ENCODE assay signal across 8 cellular contexts in the genomic region with DNA sequence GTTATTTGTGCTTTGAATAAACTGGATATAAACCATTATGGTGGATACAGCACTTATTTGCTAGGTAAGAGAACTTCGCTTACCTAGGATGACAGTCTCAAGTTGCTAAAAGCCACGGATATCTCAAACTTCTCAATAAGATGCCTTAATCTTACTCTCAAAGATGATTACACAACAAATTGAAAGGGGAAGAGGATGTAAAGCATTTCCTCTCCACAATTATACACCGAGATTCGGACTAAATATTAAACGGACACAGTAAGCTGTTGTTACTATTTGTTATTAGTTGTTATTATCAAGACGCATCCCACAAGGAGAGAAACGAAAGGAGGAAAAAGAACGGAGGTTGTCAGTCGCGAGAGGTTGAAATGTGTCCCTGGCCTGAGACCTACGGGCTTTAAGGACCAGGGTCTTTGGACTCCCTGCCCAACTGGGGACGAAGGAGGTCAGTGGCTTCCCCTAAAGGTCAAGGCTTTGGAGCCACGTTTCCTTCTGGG. TPM values are rescaled to one million over a fixed set of nuclear protein-coding genes. Genes with fewer than 3 reads are reported as not detected.
DNase-seq lines count a peak whose midpoint lies in the region; ATAC-seq and TF ChIP-seq lines count a peak whose summit lies in the region.

No MANE protein-coding gene starts in this region.

- H3K79me2 ChIP-seq in HCT116 (ENCODE audit: insufficient read depth, low read length), result peaks cover 37% of the 10 kb centered on the region

- DNase-seq in BJ (ENCODE audit: low read depth), result no peak
- DNase-seq in HCT116 (ENCODE audit: low read depth, low spot score), result no peak
- DNase-seq in esophagus muscularis mucosa (ENCODE audit: extremely low spot score), result no peak
- no peak for DNase-seq in SHP77 (lab: John Stamatoyannopoulos, UW)
- no peak for DNase-seq in stimulated activated CD4-positive, alpha-beta T cell treated with anti-CD3 and anti-CD28 coated beads, Interleukin-4, amount 100 ng/mL, for 4 hours

- H3K9me3 ChIP-seq in HCT116 (ENCODE audit: control insufficient read depth in 1 of 2, insufficient read depth in 1 of 2, low read depth in 1 of 2, low read length in 2 of 2) (no peaks in the 10 kb centered on the region), esophagus muscularis mucosa (no peaks in the 10 kb centered on the region), neuron (ENCODE audit: low read length) (no peaks in the 10 kb centered on the region)

- no peak for TF ChIP-seq CTCF in BJ (IDR thresholded peaks at IDR 0.05; ENCODE audit: insufficient read depth, low read depth, low read length)
- no peak for TF ChIP-seq CTCF in HCT116 (IDR thresholded peaks at IDR 0.05 in 2 of 3, conservative IDR thresholded peaks at IDR 0.05 in 1 of 3; ENCODE audit: borderline replicate concordance in 1 of 3, insufficient read depth in 1 of 3, low read depth in 2 of 3, low read length in 2 of 3)
- TF ChIP-seq CTCF in esophagus muscularis mucosa (IDR thresholded peaks at IDR 0.05), result no peak

- TF ChIP-seq POLR2A in HCT116 (IDR thresholded peaks at IDR 0.05; ENCODE audit: borderline replicate concordance, extremely low read depth, insufficient read depth, insufficient read length) (no peak), esophagus muscularis mucosa (IDR thresholded peaks at IDR 0.05; ENCODE audit: low read depth) (no peak)

- H3K4me2 ChIP-seq in HCT116 (ENCODE audit: low read length), result peak overlapping the region; percentile 98

- CTCF ChIA-PET in BJ (lab: Yijun Ruan, JAX) (interaction anchor here (1.1 to 1.9 kb wide), 3 partner anchors 11 to 160 kb away, joined by 3 to 4 read pairs (median 3); no protein-coding TSS in a partner anchor), HCT116 (lab: Charles Lee) (interaction anchor here (1.3 kb wide), 1 partner anchor 19 kb away, joined by 3 read pairs; no protein-coding TSS in a partner anchor)

- H2AFZ ChIP-seq in HCT116 (ENCODE audit: low read depth, low read length, poor library complexity, severe bottlenecking), result peak overlapping the region; percentile 66
- H2AFZ ChIP-seq in neuron (ENCODE audit: low read depth, low read length), result peak overlapping the region; percentile 85

- RAD21 ChIA-PET in HCT116 (lab: Charles Lee; ENCODE audit: low non-redundant PET in 1 of 2, low total read pairs in 2 of 2, uncharacterized antibody in 2 of 2, unreplicated experiment in 2 of 2), result no interaction called here

- H3K9me2 ChIP-seq in HCT116 (ENCODE audit: insufficient read depth), result no peaks in the 10 kb centered on the region

- peak overlapping the region; percentile 86 for H3K9ac ChIP-seq in HCT116 (ENCODE audit: low read length)

- no peaks in the 10 kb centered on the region for H4K20me1 ChIP-seq in HCT116 (ENCODE audit: insufficient read depth)

- intact Hi-C loops in HCT116 (cut with micrococcal nuclease) (no loop called here), esophagus muscularis mucosa (cut with DNase I) (no loop called here)

- no peak for TF ChIP-seq EP300 in esophagus muscularis mucosa (IDR thresholded peaks at IDR 0.05)

- H3K27me3 ChIP-seq in BJ (ENCODE audit: control insufficient read depth, insufficient read depth, low read length) (no peaks in the 10 kb centered on the region), HCT116 (ENCODE audit: insufficient read depth, low read length) (no peaks in the 10 kb centered on the region), esophagus muscularis mucosa (no peaks in the 10 kb centered on the region), neuron (ENCODE audit: insufficient read depth, low read length) (no peaks in the 10 kb centered on the region)

- no peak for TF ChIP-seq RAD21 in HCT116 (IDR thresholded peaks at IDR 0.05; ENCODE audit: low read depth)

- H3K27ac ChIP-seq in HCT116 (ENCODE audit: low read depth, low read length) (peak overlapping the region; percentile 53), esophagus muscularis mucosa (replicated peaks in 1 of 4) (peak overlapping the region; percentile 89 to 96 (median 92))

- WGBS in esophagus muscularis mucosa, result 2% methylated on average over 11 of the region's 13 CpGs

- no peak for ATAC-seq in HCT116
- ATAC-seq in SK-N-SH treated with all-trans-retinoic acid at 6 μM for 48 hours, result peak; percentile 2; the same call in 2 of the 3 replicates
- no peak for ATAC-seq in HG02571 (IDR thresholded peaks at IDR 0.05; ENCODE audit: unreplicated experiment)

- H3K4me1 ChIP-seq in HCT116 (ENCODE audit: control insufficient read depth in 1 of 2, insufficient read depth in 2 of 2, low read length in 2 of 2) (peaks cover 10 to 17% of the 10 kb centered on the region in 2 experiments), esophagus muscularis mucosa (peaks cover 31 to 50% (median 44%) of the 10 kb centered on the region in 4 donors), neuron (ENCODE audit: insufficient read depth, low read length) (peaks cover 7% of the 10 kb centered on the region)

- H3K36me3 ChIP-seq in BJ (ENCODE audit: control insufficient read depth, insufficient read depth, low read length) (peaks cover 1% of the 10 kb centered on the region; the same call in 1 of the 2 replicates), HCT116 (ENCODE audit: control insufficient read depth in 1 of 2, insufficient read depth in 2 of 2, low read length in 2 of 2) (no peaks in the 10 kb centered on the region), esophagus muscularis mucosa (no peaks in the 10 kb centered on the region), neuron (ENCODE audit: insufficient read depth, low read length) (no peaks in the 10 kb centered on the region)

- POLR2A ChIA-PET in BJ (lab: Charles Lee) (interaction anchor here (0.6 to 0.7 kb wide), 2 partner anchors 91 to 319 kb away, joined by 3 read pairs; no protein-coding TSS in a partner anchor), HCT116 (lab: Charles Lee) (interaction anchor here (0.8 kb wide), 1 partner anchor 55 kb away, joined by 3 read pairs; no protein-coding TSS in a partner anchor)

- BruUV-seq in HCT116 (replicated peaks; lab: Mats Ljungman, UMichigan), result TSS peak; percentile 64

- H3K4me3 ChIP-seq in BJ (ENCODE audit: low read depth, low read length) (peak overlapping the region; percentile 95), HCT116 (replicated peaks in 1 of 2; ENCODE audit: low read depth in 1 of 2, low read length in 2 of 2) (peak overlapping the region; percentile 87 to 97), esophagus muscularis mucosa (peak overlapping the region; percentile 74 to 96 (median 90)), neuron (ENCODE audit: low read length) (peak overlapping the region; percentile 90)

TF ChIP-seq in HCT116, 20 proteins besides CTCF, POLR2A, EP300 and RAD21:
- TF ChIP-seq POLR2AphosphoS5 (IDR thresholded peaks at IDR 0.05; ENCODE audit: low read depth, low read length) (no peak), TCF7L2 (IDR thresholded peaks at IDR 0.05; ENCODE audit: borderline replicate concordance, extremely low read depth, insufficient read depth, insufficient read length) (no peak), ZNF274 (IDR thresholded peaks at IDR 0.05; ENCODE audit: low read depth, low read length) (no peak), EZH2phosphoT487 (IDR thresholded peaks at IDR 0.05; ENCODE audit: borderline replicate concordance) (no peak), SRF (IDR thresholded peaks at IDR 0.05; ENCODE audit: low read depth) (no peak)
- TF ChIP-seq, protein P1, sequence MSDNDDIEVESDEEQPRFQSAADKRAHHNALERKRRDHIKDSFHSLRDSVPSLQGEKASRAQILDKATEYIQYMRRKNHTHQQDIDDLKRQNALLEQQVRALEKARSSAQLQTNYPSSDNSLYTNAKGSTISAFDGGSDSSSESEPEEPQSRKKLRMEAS (IDR thresholded peaks at IDR 0.05), result peak; percentile 5; the same call in 1 of the 2 replicates

TF ChIP-seq in SK-N-SH treated with all-trans-retinoic acid at 6 μM for 48 hours, 23 proteins besides CTCF, POLR2A, EP300 and RAD21 (continues in another document):
- TF ChIP-seq SNAI2 (CRISPR knock-in tag; IDR thresholded peaks at IDR 0.05), result no peak
- TF ChIP-seq TCF4 (CRISPR knock-in tag; IDR thresholded peaks at IDR 0.05; ENCODE audit: borderline replicate concordance), result no peak
- TF ChIP-seq, protein P2, sequence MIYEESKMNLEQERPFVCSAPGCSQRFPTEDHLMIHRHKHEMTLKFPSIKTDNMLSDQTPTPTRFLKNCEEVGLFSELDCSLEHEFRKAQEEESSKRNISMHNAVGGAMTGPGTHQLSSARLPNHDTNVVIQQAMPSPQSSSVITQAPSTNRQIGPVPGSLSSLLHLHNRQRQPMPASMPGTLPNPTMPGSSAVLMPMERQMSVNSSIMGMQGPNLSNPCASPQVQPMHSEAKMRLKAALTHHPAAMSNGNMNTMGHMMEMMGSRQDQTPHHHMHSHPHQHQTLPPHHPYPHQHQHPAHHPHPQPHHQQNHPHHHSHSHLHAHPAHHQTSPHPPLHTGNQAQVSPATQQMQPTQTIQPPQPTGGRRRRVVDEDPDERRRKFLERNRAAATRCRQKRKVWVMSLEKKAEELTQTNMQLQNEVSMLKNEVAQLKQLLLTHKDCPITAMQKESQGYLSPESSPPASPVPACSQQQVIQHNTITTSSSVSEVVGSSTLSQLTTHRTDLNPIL (CRISPR knock-in tag; IDR thresholded peaks at IDR 0.05; ENCODE audit: low read depth), result no peak
- no peak for TF ChIP-seq ARNTL (CRISPR knock-in tag; IDR thresholded peaks at IDR 0.05; ENCODE audit: borderline replicate concordance, low read depth)
- no peak for TF ChIP-seq ZNF70 (CRISPR knock-in tag; IDR thresholded peaks at IDR 0.05)
- no peak for TF ChIP-seq TOX (CRISPR knock-in tag; IDR thresholded peaks at IDR 0.05; ENCODE audit: borderline replicate concordance)
- TF ChIP-seq ESRRG (CRISPR knock-in tag; IDR thresholded peaks at IDR 0.05), result no peak
- no peak for TF ChIP-seq ZFP3 (CRISPR knock-in tag; IDR thresholded peaks at IDR 0.05)
- TF ChIP-seq GLIS3 (CRISPR knock-in tag; IDR thresholded peaks at IDR 0.05), result no peak

RNA-seq across cellular contexts. Expression of a gene that starts 0.6 kb away (rescaled TPM):
- polyA plus RNA-seq in BJ (2011; rRNA removed), result 15.4 and 24.1 TPM in 2 replicates
- 32.5 and 32.9 TPM in 2 replicates for polyA minus RNA-seq in BJ (2011; rRNA and poly(A)+ RNA removed)
- total RNA-seq in HCT116 (2021; ENCODE audit: unreplicated experiment) (28.5 TPM), esophagus muscularis mucosa (100 to 1,000 TPM; 312 to 568 (median 428) TPM)
- polyA plus RNA-seq in HCT116 (2012), result 12.3 and 12.5 TPM in 2 replicates

RNA-seq across cellular contexts. Expression of a gene that starts 5.1 kb away (rescaled TPM):
- 28.5 and 40.7 TPM in 2 replicates for polyA plus RNA-seq in BJ (2011; rRNA removed)
- 11.5 and 13.8 TPM in 2 replicates for polyA minus RNA-seq in BJ (2011; rRNA and poly(A)+ RNA removed)
- total RNA-seq in HCT116 (2021; ENCODE audit: unreplicated experiment) (31.2 TPM), esophagus muscularis mucosa (10 to 100 TPM; 48.6 to 76.2 (median 55.1) TPM)
- 19.2 and 21.1 TPM in 2 replicates for polyA plus RNA-seq in HCT116 (2012)

RNA-seq across cellular contexts. Expression of a gene that starts 58.3 kb away (rescaled TPM):
- polyA plus RNA-seq in BJ (2011; rRNA removed), result 11.5 and 19.3 TPM in 2 replicates
- polyA minus RNA-seq in BJ (2011; rRNA and poly(A)+ RNA removed), result 4.2 and 4.4 TPM in 2 replicates
- total RNA-seq in HCT116 (2021; ENCODE audit: unreplicated experiment), result 16.6 TPM
- polyA plus RNA-seq in HCT116 (2012), result 7.7 and 10.9 TPM in 2 replicates
- total RNA-seq in esophagus muscularis mucosa, result 10 to 100 TPM; 12.8 to 20.1 (median 17.3) TPM

RNA-seq across cellular contexts. Expression of a gene that starts 58.3 kb away (rescaled TPM):
- 14.1 and 21.1 TPM in 2 replicates for polyA plus RNA-seq in BJ (2011; rRNA removed)
- 4.7 and 5.5 TPM in 2 replicates for polyA minus RNA-seq in BJ (2011; rRNA and poly(A)+ RNA removed)
- total RNA-seq in HCT116 (2021; ENCODE audit: unreplicated experiment) (39.8 TPM), esophagus muscularis mucosa (10 to 100 TPM; 13.2 to 28.2 (median 16.0) TPM)
- 13.0 and 18.7 TPM in 2 replicates for polyA plus RNA-seq in HCT116 (2012)

Comparison
In these comparisons a context has a peak if more than half of its experiments do, and no peak if none do; other contexts are left out.
1. RNA of a gene that starts 0.6 kb away (total RNA-seq): 312 to 568 TPM in esophagus muscularis mucosa; 28.5 TPM in HCT116 (single experiment); every median in the first group is over 10 times any median in the second.
2. Peak in every context shown above with its lines, with median percentiles within 50 percentile points of each other: H3K4me3 ChIP-seq.